2 cellular contexts compared by ENCODE assay signal in genomic region chr5:36705055-36705454, GRCh38.
TF ChIP-seq lines count a peak whose summit lies in the region.

No MANE protein-coding gene starts in this region.

TF ChIP-seq in GM23338, 12 proteins besides CTCF, POLR2A, EP300 and RAD21:
- TF ChIP-seq, protein P1, sequence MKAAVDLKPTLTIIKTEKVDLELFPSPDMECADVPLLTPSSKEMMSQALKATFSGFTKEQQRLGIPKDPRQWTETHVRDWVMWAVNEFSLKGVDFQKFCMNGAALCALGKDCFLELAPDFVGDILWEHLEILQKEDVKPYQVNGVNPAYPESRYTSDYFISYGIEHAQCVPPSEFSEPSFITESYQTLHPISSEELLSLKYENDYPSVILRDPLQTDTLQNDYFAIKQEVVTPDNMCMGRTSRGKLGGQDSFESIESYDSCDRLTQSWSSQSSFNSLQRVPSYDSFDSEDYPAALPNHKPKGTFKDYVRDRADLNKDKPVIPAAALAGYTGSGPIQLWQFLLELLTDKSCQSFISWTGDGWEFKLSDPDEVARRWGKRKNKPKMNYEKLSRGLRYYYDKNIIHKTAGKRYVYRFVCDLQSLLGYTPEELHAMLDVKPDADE (IDR thresholded peaks at IDR 0.05), result no peak
- TF ChIP-seq EZH2phosphoT487 (IDR thresholded peaks at IDR 0.05; ENCODE audit: unreplicated experiment) (no peak), REST (IDR thresholded peaks at IDR 0.05; ENCODE audit: unreplicated experiment) (no peak), ZNF331 (CRISPR knock-in tag; IDR thresholded peaks at IDR 0.05; ENCODE audit: low read depth) (no peak), POLR2AphosphoS5 (IDR thresholded peaks at IDR 0.05; ENCODE audit: low read depth) (no peak), EZH2 (IDR thresholded peaks at IDR 0.05; ENCODE audit: low read depth, unreplicated experiment) (no peak), JUNB (IDR thresholded peaks at IDR 0.05; ENCODE audit: unreplicated experiment) (no peak), NANOG (IDR thresholded peaks at IDR 0.05; ENCODE audit: borderline replicate concordance) (no peak), CREB1 (CRISPR knock-in tag; IDR thresholded peaks at IDR 0.05; ENCODE audit: low read depth) (no peak), ZNF114 (CRISPR knock-in tag; IDR thresholded peaks at IDR 0.05) (no peak), STAT1 (IDR thresholded peaks at IDR 0.05; ENCODE audit: unreplicated experiment) (no peak)
- TF ChIP-seq, protein P2, sequence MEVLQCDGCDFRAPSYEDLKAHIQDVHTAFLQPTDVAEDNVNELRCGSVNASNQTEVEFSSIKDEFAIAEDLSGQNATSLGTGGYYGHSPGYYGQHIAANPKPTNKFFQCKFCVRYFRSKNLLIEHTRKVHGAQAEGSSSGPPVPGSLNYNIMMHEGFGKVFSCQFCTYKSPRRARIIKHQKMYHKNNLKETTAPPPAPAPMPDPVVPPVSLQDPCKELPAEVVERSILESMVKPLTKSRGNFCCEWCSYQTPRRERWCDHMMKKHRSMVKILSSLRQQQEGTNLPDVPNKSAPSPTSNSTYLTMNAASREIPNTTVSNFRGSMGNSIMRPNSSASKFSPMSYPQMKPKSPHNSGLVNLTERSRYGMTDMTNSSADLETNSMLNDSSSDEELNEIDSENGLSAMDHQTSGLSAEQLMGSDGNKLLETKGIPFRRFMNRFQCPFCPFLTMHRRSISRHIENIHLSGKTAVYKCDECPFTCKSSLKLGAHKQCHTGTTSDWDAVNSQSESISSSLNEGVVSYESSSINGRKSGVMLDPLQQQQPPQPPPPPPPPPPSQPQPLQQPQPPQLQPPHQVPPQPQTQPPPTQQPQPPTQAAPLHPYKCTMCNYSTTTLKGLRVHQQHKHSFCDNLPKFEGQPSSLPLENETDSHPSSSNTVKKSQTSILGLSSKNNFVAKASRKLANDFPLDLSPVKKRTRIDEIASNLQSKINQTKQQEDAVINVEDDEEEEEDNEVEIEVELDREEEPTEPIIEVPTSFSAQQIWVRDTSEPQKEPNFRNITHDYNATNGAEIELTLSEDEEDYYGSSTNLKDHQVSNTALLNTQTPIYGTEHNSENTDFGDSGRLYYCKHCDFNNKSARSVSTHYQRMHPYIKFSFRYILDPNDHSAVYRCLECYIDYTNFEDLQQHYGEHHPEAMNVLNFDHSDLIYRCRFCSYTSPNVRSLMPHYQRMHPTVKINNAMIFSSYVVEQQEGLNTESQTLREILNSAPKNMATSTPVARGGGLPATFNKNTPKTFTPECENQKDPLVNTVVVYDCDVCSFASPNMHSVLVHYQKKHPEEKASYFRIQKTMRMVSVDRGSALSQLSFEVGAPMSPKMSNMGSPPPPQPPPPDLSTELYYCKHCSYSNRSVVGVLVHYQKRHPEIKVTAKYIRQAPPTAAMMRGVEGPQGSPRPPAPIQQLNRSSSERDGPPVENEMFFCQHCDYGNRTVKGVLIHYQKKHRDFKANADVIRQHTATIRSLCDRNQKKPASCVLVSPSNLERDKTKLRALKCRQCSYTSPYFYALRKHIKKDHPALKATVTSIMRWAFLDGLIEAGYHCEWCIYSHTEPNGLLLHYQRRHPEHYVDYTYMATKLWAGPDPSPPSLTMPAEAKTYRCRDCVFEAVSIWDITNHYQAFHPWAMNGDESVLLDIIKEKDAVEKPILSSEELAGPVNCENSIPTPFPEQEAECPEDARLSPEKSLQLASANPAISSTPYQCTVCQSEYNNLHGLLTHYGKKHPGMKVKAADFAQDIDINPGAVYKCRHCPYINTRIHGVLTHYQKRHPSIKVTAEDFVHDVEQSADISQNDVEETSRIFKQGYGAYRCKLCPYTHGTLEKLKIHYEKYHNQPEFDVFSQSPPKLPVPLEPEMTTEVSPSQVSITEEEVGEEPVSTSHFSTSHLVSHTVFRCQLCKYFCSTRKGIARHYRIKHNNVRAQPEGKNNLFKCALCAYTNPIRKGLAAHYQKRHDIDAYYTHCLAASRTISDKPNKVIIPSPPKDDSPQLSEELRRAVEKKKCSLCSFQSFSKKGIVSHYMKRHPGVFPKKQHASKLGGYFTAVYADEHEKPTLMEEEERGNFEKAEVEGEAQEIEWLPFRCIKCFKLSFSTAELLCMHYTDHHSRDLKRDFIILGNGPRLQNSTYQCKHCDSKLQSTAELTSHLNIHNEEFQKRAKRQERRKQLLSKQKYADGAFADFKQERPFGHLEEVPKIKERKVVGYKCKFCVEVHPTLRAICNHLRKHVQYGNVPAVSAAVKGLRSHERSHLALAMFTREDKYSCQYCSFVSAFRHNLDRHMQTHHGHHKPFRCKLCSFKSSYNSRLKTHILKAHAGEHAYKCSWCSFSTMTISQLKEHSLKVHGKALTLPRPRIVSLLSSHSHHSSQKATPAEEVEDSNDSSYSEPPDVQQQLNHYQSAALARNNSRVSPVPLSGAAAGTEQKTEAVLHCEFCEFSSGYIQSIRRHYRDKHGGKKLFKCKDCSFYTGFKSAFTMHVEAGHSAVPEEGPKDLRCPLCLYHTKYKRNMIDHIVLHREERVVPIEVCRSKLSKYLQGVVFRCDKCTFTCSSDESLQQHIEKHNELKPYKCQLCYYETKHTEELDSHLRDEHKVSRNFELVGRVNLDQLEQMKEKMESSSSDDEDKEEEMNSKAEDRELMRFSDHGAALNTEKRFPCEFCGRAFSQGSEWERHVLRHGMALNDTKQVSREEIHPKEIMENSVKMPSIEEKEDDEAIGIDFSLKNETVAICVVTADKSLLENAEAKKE (CRISPR knock-in tag; IDR thresholded peaks at IDR 0.05), result no peak

TF ChIP-seq in WTC11, 78 proteins besides CTCF, POLR2A, EP300 and RAD21 (continued from another document):
- TF ChIP-seq, protein P3, sequence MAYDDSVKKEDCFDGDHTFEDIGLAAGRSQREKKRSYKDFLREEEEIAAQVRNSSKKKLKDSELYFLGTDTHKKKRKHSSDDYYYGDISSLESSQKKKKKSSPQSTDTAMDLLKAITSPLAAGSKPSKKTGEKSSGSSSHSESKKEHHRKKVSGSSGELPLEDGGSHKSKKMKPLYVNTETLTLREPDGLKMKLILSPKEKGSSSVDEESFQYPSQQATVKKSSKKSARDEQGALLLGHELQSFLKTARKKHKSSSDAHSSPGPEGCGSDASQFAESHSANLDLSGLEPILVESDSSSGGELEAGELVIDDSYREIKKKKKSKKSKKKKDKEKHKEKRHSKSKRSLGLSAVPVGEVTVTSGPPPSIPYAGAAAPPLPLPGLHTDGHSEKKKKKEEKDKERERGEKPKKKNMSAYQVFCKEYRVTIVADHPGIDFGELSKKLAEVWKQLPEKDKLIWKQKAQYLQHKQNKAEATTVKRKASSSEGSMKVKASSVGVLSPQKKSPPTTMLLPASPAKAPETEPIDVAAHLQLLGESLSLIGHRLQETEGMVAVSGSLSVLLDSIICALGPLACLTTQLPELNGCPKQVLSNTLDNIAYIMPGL (CRISPR knock-in tag; IDR thresholded peaks at IDR 0.05), result no peak
- TF ChIP-seq RORB (CRISPR knock-in tag; IDR thresholded peaks at IDR 0.05) (no peak), GTF2I (CRISPR knock-in tag; conservative IDR thresholded peaks at IDR 0.05) (no peak), FOXP1 (CRISPR knock-in tag; IDR thresholded peaks at IDR 0.05; ENCODE audit: borderline replicate concordance) (no peak), ESRRA (CRISPR knock-in tag; IDR thresholded peaks at IDR 0.05; ENCODE audit: borderline replicate concordance) (no peak), JUN (CRISPR knock-in tag; IDR thresholded peaks at IDR 0.05) (no peak), MXD4 (CRISPR knock-in tag; IDR thresholded peaks at IDR 0.05; ENCODE audit: borderline replicate concordance) (no peak), CBFB (CRISPR knock-in tag; IDR thresholded peaks at IDR 0.05; ENCODE audit: low read depth) (no peak), GRHL2 (CRISPR knock-in tag; IDR thresholded peaks at IDR 0.05; ENCODE audit: insufficient replicate concordance, severe bottlenecking) (no peak), ETV6 (CRISPR knock-in tag; IDR thresholded peaks at IDR 0.05) (no peak), OVOL2 (CRISPR knock-in tag; IDR thresholded peaks at IDR 0.05; ENCODE audit: borderline replicate concordance) (no peak), HMGA2 (CRISPR knock-in tag; IDR thresholded peaks at IDR 0.05) (no peak), ZNF425 (CRISPR knock-in tag; conservative IDR thresholded peaks at IDR 0.05) (no peak), NFE2L1 (CRISPR knock-in tag; IDR thresholded peaks at IDR 0.05) (no peak)
- TF ChIP-seq, protein P4, sequence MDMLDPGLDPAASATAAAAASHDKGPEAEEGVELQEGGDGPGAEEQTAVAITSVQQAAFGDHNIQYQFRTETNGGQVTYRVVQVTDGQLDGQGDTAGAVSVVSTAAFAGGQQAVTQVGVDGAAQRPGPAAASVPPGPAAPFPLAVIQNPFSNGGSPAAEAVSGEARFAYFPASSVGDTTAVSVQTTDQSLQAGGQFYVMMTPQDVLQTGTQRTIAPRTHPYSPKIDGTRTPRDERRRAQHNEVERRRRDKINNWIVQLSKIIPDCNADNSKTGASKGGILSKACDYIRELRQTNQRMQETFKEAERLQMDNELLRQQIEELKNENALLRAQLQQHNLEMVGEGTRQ (CRISPR knock-in tag; IDR thresholded peaks at IDR 0.05), result no peak
